Comparison of ENCODE assay signal across 17 cellular contexts in the genomic region with DNA sequence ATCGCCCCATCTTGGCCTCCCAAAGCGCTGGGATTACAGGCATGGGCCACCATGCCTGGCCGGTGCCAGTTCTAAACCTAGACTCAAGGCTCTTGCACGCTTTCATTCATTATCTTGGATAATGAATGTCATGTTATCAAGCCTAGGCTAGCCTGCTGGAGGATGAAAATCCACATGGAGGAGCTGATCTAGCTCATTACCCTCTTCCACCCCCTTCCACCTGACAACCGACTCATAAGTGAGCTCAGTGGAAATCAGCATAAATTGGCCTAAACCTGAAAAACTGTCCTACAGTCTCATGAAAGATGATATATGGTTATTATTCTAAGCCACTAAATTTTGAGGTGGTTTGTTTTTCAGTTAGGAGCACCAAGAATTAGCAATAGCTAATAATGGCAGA. TPM values are rescaled to one million over a fixed set of nuclear protein-coding genes. Genes with fewer than 3 reads are reported as not detected.
DNase-seq lines count a peak whose midpoint lies in the region; ATAC-seq, FAIRE-seq and TF ChIP-seq lines count a peak whose summit lies in the region.
"Had no signal": no experiment of that assay in that cellular context is flagged by ENCODE, and none has a peak within 500 bp of the region (broad histone marks: within the 10 kb centered on the region; RNA-seq: fewer than 3 reads in every experiment).

No MANE protein-coding gene starts in this region.

- H3K27me3 ChIP-seq in bronchial epithelial cell (ENCODE audit: control insufficient read depth, insufficient read depth, low read length) (no peaks in the 10 kb centered on the region), foreskin keratinocyte (no peaks in the 10 kb centered on the region)

- no peaks in the 10 kb centered on the region for H3K36me3 Mint-ChIP-seq in natural killer cell

- H3K4me1 Mint-ChIP-seq in natural killer cell, result peaks cover 80 to 84% of the 10 kb centered on the region in 2 donors

- DNase-seq in bronchial epithelial cell (ENCODE audit: low read depth), result peak; percentile 66
- peak in 1 of 2 donors; percentile 57 for DNase-seq in foreskin keratinocyte
- DNase-seq in natural killer cell, result no peak
- DNase-seq in activated gamma-delta T cell (lab: John Stamatoyannopoulos, UW), result no peak
- no peak for DNase-seq in activated naive CD4-positive, alpha-beta T cell (lab: John Stamatoyannopoulos, UW)
- DNase-seq in NK-92 treated with Interleukin-12 subunit alpha and Interleukin-12 subunit beta, amount 100 ng/mL, for 24 hours (lab: John Stamatoyannopoulos, UW), result no peak
- DNase-seq: C1 segment of cervical spinal cord; Caco-2; CD4-positive, alpha-beta memory T cell; DMS153; DND-41; GOT3; HFFc6 had no signal

- H3K9me3 Mint-ChIP-seq in natural killer cell, result no peaks in the 10 kb centered on the region

- H3K27ac Mint-ChIP-seq in natural killer cell, result peak overlapping the region; percentile 14 to 78
- H3K27ac Mint-ChIP-seq: HFFc6 had no signal

- no peak for FAIRE-seq in bronchial epithelial cell (lab: Jason Lieb, UNC)
- FAIRE-seq: G401.6, GM12892, H54 had no signal

- peaks cover 21% of the 10 kb centered on the region for H3K4me1 ChIP-seq in foreskin keratinocyte
- H3K4me1 ChIP-seq: Caco-2 had no signal

- ATAC-seq in foreskin keratinocyte (no peak), natural killer cell (no peak)

- H3K36me3 ChIP-seq in bronchial epithelial cell (ENCODE audit: control insufficient read depth, insufficient read depth, low read length), result no peaks in the 10 kb centered on the region
- H3K36me3 ChIP-seq: HAP-1 had no signal

- H3K27me3 Mint-ChIP-seq in natural killer cell (ENCODE audit: low read depth in 2 of 2), result no peaks in the 10 kb centered on the region
- H3K27me3 Mint-ChIP-seq: CD4-positive, alpha-beta memory T cell had no signal

- TF ChIP-seq CTCF in bronchial epithelial cell (IDR thresholded peaks at IDR 0.05; ENCODE audit: insufficient read depth, low read length, severe bottlenecking), result no peak
- TF ChIP-seq CTCF in foreskin keratinocyte (conservative IDR thresholded peaks at IDR 0.05), result no peak
- TF ChIP-seq CTCF in natural killer cell (IDR thresholded peaks at IDR 0.05), result no peak

- H3K4me3 ChIP-seq in bronchial epithelial cell (ENCODE audit: low read depth, low read length), result no peak overlapping the region
- H3K4me3 ChIP-seq: HAP-1 had no signal

- no peak overlapping the region for H3K4me3 Mint-ChIP-seq in natural killer cell
- H3K4me3 Mint-ChIP-seq: HFFc6 had no signal

- intact Hi-C loops in natural killer cell (cut with micrococcal nuclease), result no loop called here

- peak overlapping the region; percentile 68 for H3K27ac ChIP-seq in foreskin keratinocyte

RNA-seq across cellular contexts. Expression of a gene that starts 3.6 kb away (rescaled TPM):
- total RNA-seq in bronchial epithelial cell (58.9 and 110 TPM in 2 replicates), foreskin keratinocyte (36.1 and 41.6 TPM in 2 replicates), natural killer cell (100 to 1,000 TPM in 2 of 3 donors, 10 to 100 TPM in 1; 78.0 to 120 (median 113) TPM)
- polyA plus RNA-seq in foreskin keratinocyte, result 7.8 and 9.2 TPM in 2 replicates
